In genomic region chr14:66485029-66485428, GRCh38 we compare ENCODE assay signal across 8 cellular contexts. TPM values are rescaled to one million over a fixed set of nuclear protein-coding genes. Genes with fewer than 3 reads are reported as not detected.
"Had no signal": no experiment of that assay in that cellular context is flagged by ENCODE, and none has a peak within 500 bp of the region (broad histone marks: within the 10 kb centered on the region; RNA-seq: fewer than 3 reads in every experiment).

No MANE protein-coding gene starts in this region.

- FAIRE-seq: H1, H54, K562 had no signal

- H3K4me3 ChIP-seq: GM23338, K562 had no signal

- DNase-seq: H9, HCEC 1CT, IMR-90 had no signal

- ATAC-seq: GM23338, K562 had no signal

- H3K4me2 ChIP-seq: GM23338 had no signal

- H2AFZ ChIP-seq: GM23338 had no signal

RNA-seq across cellular contexts. Expression of gene CCDC196, which starts 1.1 kb away (rescaled TPM):
- total RNA-seq: GM23338, H1, H9, HT-29, IMR-90, K562 had no signal
- polyA plus RNA-seq: H1, IMR-90, K562 had no signal
